Comparison of ENCODE assay signal across 1 cellular context in genomic region chr1:197339092-197339836, GRCh38.
TF ChIP-seq lines count a peak whose summit lies in the region.

No MANE protein-coding gene starts in this region.

TF ChIP-seq in K562, 482 proteins besides CTCF, POLR2A, EP300 and RAD21 (continued from another document):
- TF ChIP-seq, protein P1, sequence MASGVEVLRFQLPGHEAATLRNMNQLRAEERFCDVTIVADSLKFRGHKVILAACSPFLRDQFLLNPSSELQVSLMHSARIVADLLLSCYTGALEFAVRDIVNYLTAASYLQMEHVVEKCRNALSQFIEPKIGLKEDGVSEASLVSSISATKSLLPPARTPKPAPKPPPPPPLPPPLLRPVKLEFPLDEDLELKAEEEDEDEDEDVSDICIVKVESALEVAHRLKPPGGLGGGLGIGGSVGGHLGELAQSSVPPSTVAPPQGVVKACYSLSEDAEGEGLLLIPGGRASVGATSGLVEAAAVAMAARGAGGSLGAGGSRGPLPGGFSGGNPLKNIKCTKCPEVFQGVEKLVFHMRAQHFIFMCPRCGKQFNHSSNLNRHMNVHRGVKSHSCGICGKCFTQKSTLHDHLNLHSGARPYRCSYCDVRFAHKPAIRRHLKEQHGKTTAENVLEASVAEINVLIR (CRISPR knock-in tag; IDR thresholded peaks at IDR 0.05) = no peak
- peak; percentile 78 for TF ChIP-seq CBFA2T3 (IDR thresholded peaks at IDR 0.05)
- TF ChIP-seq TAF7 (tag; IDR thresholded peaks at IDR 0.05) = no peak
- no peak for TF ChIP-seq LEF1 (IDR thresholded peaks at IDR 0.05)
- no peak for TF ChIP-seq SNIP1 (IDR thresholded peaks at IDR 0.05; ENCODE audit: low read depth)
- no peak for TF ChIP-seq MLLT1 (IDR thresholded peaks at IDR 0.05)
- no peak for TF ChIP-seq CBX2 (IDR thresholded peaks at IDR 0.05; ENCODE audit: insufficient read depth, low read length, poor library complexity, severe bottlenecking)
- no peak for TF ChIP-seq FOXA1 (IDR thresholded peaks at IDR 0.05; ENCODE audit: borderline replicate concordance)
- peak; percentile 35 for TF ChIP-seq PKNOX1 (IDR thresholded peaks at IDR 0.05)
- TF ChIP-seq NCOR1 (IDR thresholded peaks at IDR 0.05) = peak; percentile 32; the same call in 1 of the 2 replicates
- TF ChIP-seq SETDB1 (IDR thresholded peaks at IDR 0.05; ENCODE audit: low read length) = no peak
- peak; percentile 60 for TF ChIP-seq TCF3 (CRISPR knock-in tag; IDR thresholded peaks at IDR 0.05)
- TF ChIP-seq PHB2 (IDR thresholded peaks at IDR 0.05; ENCODE audit: low read depth) = no peak
- no peak for TF ChIP-seq RBM17 (IDR thresholded peaks at IDR 0.05; ENCODE audit: borderline replicate concordance, low read depth, low read length)
- no peak for TF ChIP-seq XRCC5 (IDR thresholded peaks at IDR 0.05; ENCODE audit: low read depth, low read length)
- peak; percentile 82 for TF ChIP-seq TEAD4 (IDR thresholded peaks at IDR 0.05; ENCODE audit: low read length)
- no peak for TF ChIP-seq TEAD4 (CRISPR knock-in tag; IDR thresholded peaks at IDR 0.05; ENCODE audit: borderline replicate concordance)
- peak; percentile 60 for TF ChIP-seq CBFA2T2 (conservative IDR thresholded peaks at IDR 0.05)
TF ChIP-seq in K562: peak in this region for 8.
